ENCODE assay signal across 13 cellular contexts in the genomic region with DNA sequence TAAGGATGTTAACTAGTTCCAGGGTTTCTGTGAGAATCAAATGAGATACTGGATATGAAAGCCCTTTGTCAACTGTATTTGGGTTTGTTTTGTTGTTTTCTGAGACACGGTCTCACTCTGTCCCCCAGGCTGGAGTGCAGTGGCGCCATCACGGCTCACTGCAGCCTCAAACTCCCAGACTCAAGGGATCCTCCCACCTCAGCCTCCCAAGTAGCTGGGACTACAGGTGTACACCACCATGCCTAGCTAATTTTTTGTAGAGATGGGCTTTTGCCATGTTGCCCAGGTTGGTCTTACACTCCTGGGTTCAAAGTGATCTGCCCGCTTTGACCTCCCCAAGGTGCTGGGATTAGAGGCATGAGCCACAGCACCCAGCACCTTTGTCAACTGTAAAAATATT. TPM values are rescaled to one million over a fixed set of nuclear protein-coding genes. Genes with fewer than 3 reads are reported as not detected.
DNase-seq lines count a peak whose midpoint lies in the region; TF ChIP-seq lines count a peak whose summit lies in the region.
"Had no signal": no experiment of that assay in that cellular context is flagged by ENCODE, and none has a peak within 500 bp of the region (broad histone marks: within the 10 kb centered on the region; RNA-seq: fewer than 3 reads in every experiment).

No MANE protein-coding gene starts in this region.

- no peaks in the 10 kb centered on the region for H3K9me3 Mint-ChIP-seq in activated naive CD4-positive, alpha-beta T cell treated with anti-CD3 and anti-CD28 coated beads, Interleukin-2, amount 10 ng/mL, durations not matched to agents 7 days and 5 days

- H3K9me3 ChIP-seq in Peyer's patch (no peaks in the 10 kb centered on the region), transverse colon (no peaks in the 10 kb centered on the region)
- no peaks in the 10 kb centered on the region for H3K9me3 ChIP-seq in effector memory CD4-positive, alpha-beta T cell (ENCODE audit: control insufficient read depth, low read length)
- H3K9me3 ChIP-seq: ascending aorta, upper lobe of left lung had no signal

- CTCF ChIA-PET in activated naive CD4-positive, alpha-beta T cell treated with anti-CD3 and anti-CD28 coated beads, Interleukin-2, amount 10 ng/mL, durations not matched to agents 7 days and 5 days (lab: Charles Lee): interaction anchor here (1.2 to 6.5 kb wide), 9 partner anchors 9 to 74 kb away, joined by 3 to 114 read pairs (median 21); a partner anchor contains a TSS

- TF ChIP-seq CTCF in Peyer's patch (IDR thresholded peaks at IDR 0.05) (no peak), transverse colon (IDR thresholded peaks at IDR 0.05) (no peak), coronary artery (IDR thresholded peaks at IDR 0.05) (no peak)

- peak overlapping the region; percentile 99 for H3K27ac Mint-ChIP-seq in activated naive CD4-positive, alpha-beta T cell treated with anti-CD3 and anti-CD28 coated beads, Interleukin-2, amount 10 ng/mL, durations not matched to agents 7 days and 5 days

- DNase-seq in activated naive CD4-positive, alpha-beta T cell treated with anti-CD3 and anti-CD28 coated beads, Interleukin-2, amount 10 ng/mL, durations not matched to agents 7 days and 5 days: no peak
- DNase-seq in activated naive CD4-positive, alpha-beta T cell treated with anti-CD3 and anti-CD28 coated beads, Interleukin-2, amount 50 U/mL, for 16 hours: no peak
- DNase-seq in Peyer's patch (no peak), transverse colon (no peak), NCI-H524 (lab: John Stamatoyannopoulos, UW) (no peak), coronary artery (ENCODE audit: low spot score) (no peak), pons (ENCODE audit: low spot score) (no peak)
- DNase-seq in effector memory CD4-positive, alpha-beta T cell: no peak
- DNase-seq: NCI-H187, NCI-H69, upper lobe of left lung had no signal

- peaks cover 77% of the 10 kb centered on the region for H3K4me1 Mint-ChIP-seq in activated naive CD4-positive, alpha-beta T cell treated with anti-CD3 and anti-CD28 coated beads, Interleukin-2, amount 10 ng/mL, durations not matched to agents 7 days and 5 days

- H3K36me3 ChIP-seq in Peyer's patch: peaks cover 0 to 46% (median 0%) of the 10 kb centered on the region in 3 donors
- H3K36me3 ChIP-seq in effector memory CD4-positive, alpha-beta T cell (ENCODE audit: control insufficient read depth, insufficient read depth, low read length): peaks cover 27% of the 10 kb centered on the region
- H3K36me3 ChIP-seq in transverse colon: peaks cover 0 to 34% (median 16%) of the 10 kb centered on the region in 4 donors

- H3K27ac ChIP-seq in Peyer's patch (peak overlapping the region; percentile 21 to 97 (median 77)), transverse colon (peak overlapping the region; percentile 42 to 57 (median 52)), coronary artery (no peak overlapping the region)
- H3K27ac ChIP-seq in effector memory CD4-positive, alpha-beta T cell (ENCODE audit: insufficient read depth, low read length, poor library complexity, severe bottlenecking): peak overlapping the region; percentile 98
- H3K27ac ChIP-seq: ascending aorta had no signal

- no peaks in the 10 kb centered on the region for H3K27me3 Mint-ChIP-seq in activated naive CD4-positive, alpha-beta T cell treated with anti-CD3 and anti-CD28 coated beads, Interleukin-2, amount 10 ng/mL, durations not matched to agents 7 days and 5 days

- intact Hi-C loops in transverse colon (cut with DNase I; ENCODE audit: low total_unique reads): no loop called here

- TF ChIP-seq EP300 in transverse colon (IDR thresholded peaks at IDR 0.05; ENCODE audit: low read depth): no peak

- peaks cover 0 to 42% (median 28%) of the 10 kb centered on the region in 4 donors for H3K4me1 ChIP-seq in Peyer's patch
- H3K4me1 ChIP-seq in effector memory CD4-positive, alpha-beta T cell (ENCODE audit: control insufficient read depth, insufficient read depth, low read length, poor library complexity, severe bottlenecking): peaks cover 66% of the 10 kb centered on the region
- H3K4me1 ChIP-seq in transverse colon: peaks cover 0 to 24% (median 3%) of the 10 kb centered on the region in 4 donors
- H3K4me1 ChIP-seq: ascending aorta had no signal

- peak overlapping the region; percentile 99 for H3K4me3 Mint-ChIP-seq in activated naive CD4-positive, alpha-beta T cell treated with anti-CD3 and anti-CD28 coated beads, Interleukin-2, amount 10 ng/mL, durations not matched to agents 7 days and 5 days

- peaks cover 80% of the 10 kb centered on the region for H3K36me3 Mint-ChIP-seq in activated naive CD4-positive, alpha-beta T cell treated with anti-CD3 and anti-CD28 coated beads, Interleukin-2, amount 10 ng/mL, durations not matched to agents 7 days and 5 days

- TF ChIP-seq POLR2A in Peyer's patch (IDR thresholded peaks at IDR 0.05) (no peak), transverse colon (IDR thresholded peaks at IDR 0.05) (no peak)

- in situ Hi-C loops in transverse colon (cut with MboI; ENCODE audit: low pct_ligation_motif_present in 1 of 4, low pct_unique_long_range_greater_than_20kb in 1 of 4, low sequenced_read_pairs in 3 of 4): no loop called here

- H3K4me3 ChIP-seq in Peyer's patch: no peak overlapping the region
- peak overlapping the region; percentile 44 for H3K4me3 ChIP-seq in effector memory CD4-positive, alpha-beta T cell (ENCODE audit: insufficient read depth, low read depth, low read length, poor library complexity, severe bottlenecking)
- no peak overlapping the region for H3K4me3 ChIP-seq in transverse colon
- no peak overlapping the region for H3K4me3 ChIP-seq in coronary artery
- H3K4me3 ChIP-seq: ascending aorta, upper lobe of left lung had no signal

- H3K27me3 ChIP-seq in Peyer's patch (no peaks in the 10 kb centered on the region), transverse colon (no peaks in the 10 kb centered on the region)
- H3K27me3 ChIP-seq in effector memory CD4-positive, alpha-beta T cell (replicated peaks; ENCODE audit: control insufficient read depth, insufficient read depth, low read length, poor library complexity, severe bottlenecking): no peaks in the 10 kb centered on the region
- H3K27me3 ChIP-seq: ascending aorta, upper lobe of left lung had no signal

- WGBS in transverse colon (ENCODE audit: low coverage in 1 of 2), 2 donors: 85% methylated on average over 4 of the region's 4 CpGs; no CpG with 5 or more reads in 1 of the 2 donors

RNA-seq across cellular contexts. Expression of a gene that starts 8.9 kb away (rescaled TPM):
- total RNA-seq in Peyer's patch (10 to 100 TPM; 31.9 to 56.1 (median 47.9) TPM), transverse colon (10 to 100 TPM; 12.0 to 66.3 (median 40.0) TPM)

RNA-seq across cellular contexts. Expression of a gene that starts 14.5 kb away (rescaled TPM):
- 10 to 100 TPM in 2 of 4 donors, 1 to 10 TPM in 2; 9.1 to 11.9 (median 10.4) TPM for total RNA-seq in Peyer's patch
- total RNA-seq in transverse colon: 10 to 100 TPM in 2 of 4 donors, 1 to 10 TPM in 2; 4.4 to 21.7 (median 9.4) TPM
- total RNA-seq: H4 had no signal

Comparison
In these comparisons a context has a peak if more than half of its experiments do, and no peak if none do; other contexts are left out.
1. H3K27ac ChIP-seq: peak in Peyer's patch (4 of 4), effector memory CD4-positive, alpha-beta T cell (single experiment) and transverse colon (4 of 4); none in coronary artery (0 of 2).